ENCODE assay signal across 8 cellular contexts in genomic region chr19:32971012-32971595, GRCh38. TPM values are rescaled to one million over a fixed set of nuclear protein-coding genes. Genes with fewer than 3 reads are reported as not detected.
A peak's percentile ranks its signal among the peaks of the same experiment; 100 is the strongest.
DNase-seq lines count a peak whose midpoint lies in the region; ATAC-seq and TF ChIP-seq lines count a peak whose summit lies in the region.

No MANE protein-coding gene starts in this region.

- peaks cover 0 to 24% (median 10%) of the 10 kb centered on the region in 3 donors for H3K36me3 Mint-ChIP-seq in CD8-positive, alpha-beta memory T cell

- H3K9me3 Mint-ChIP-seq in CD8-positive, alpha-beta memory T cell = no peaks in the 10 kb centered on the region

- no peak for TF ChIP-seq CTCF in NB4 (IDR thresholded peaks at IDR 0.05; ENCODE audit: low read depth, low read length)

- H3K79me1 ChIP-seq in neuronal stem cell (ENCODE audit: low read depth, low read length) = peaks cover 5% of the 10 kb centered on the region

- no peak for TF ChIP-seq POLR2A in NB4 (IDR thresholded peaks at IDR 0.05; ENCODE audit: extremely low read depth, insufficient read length)

- no peak overlapping the region for H2BK5ac ChIP-seq in neuronal stem cell (ENCODE audit: low read length)

- H3K14ac ChIP-seq in neuronal stem cell (ENCODE audit: low read length) = no peak overlapping the region

- H2BK15ac ChIP-seq in neuronal stem cell (ENCODE audit: low read length) = no peak overlapping the region

- peak overlapping the region in 6 of 8 donors; percentile 57 to 99 (median 96) for H3K27ac Mint-ChIP-seq in CD8-positive, alpha-beta memory T cell

- no peaks in the 10 kb centered on the region for H3K27me3 Mint-ChIP-seq in CD8-positive, alpha-beta memory T cell

- no peak overlapping the region for H4K91ac ChIP-seq in neuronal stem cell (ENCODE audit: low read depth, low read length, poor library complexity)

- H2AK5ac ChIP-seq in neuronal stem cell (ENCODE audit: low read depth, low read length) = peak overlapping the region; percentile 83

- no peak overlapping the region for H4K8ac ChIP-seq in neuronal stem cell (ENCODE audit: low read depth, low read length)

- no peak overlapping the region for H3K18ac ChIP-seq in neuronal stem cell (ENCODE audit: low read length)

- H3K27me3 ChIP-seq in CD8-positive, alpha-beta memory T cell (ENCODE audit: insufficient read depth, low read length, poor library complexity, severe bottlenecking) = no peaks in the 10 kb centered on the region
- H3K27me3 ChIP-seq in effector memory CD4-positive, alpha-beta T cell (replicated peaks; ENCODE audit: control insufficient read depth, insufficient read depth, low read length, poor library complexity, severe bottlenecking) = no peaks in the 10 kb centered on the region
- no peaks in the 10 kb centered on the region for H3K27me3 ChIP-seq in neuronal stem cell (ENCODE audit: control insufficient read depth in 3 of 3, insufficient read depth in 3 of 3, low read depth in 1 of 3, low read length in 3 of 3)

- H3K9ac ChIP-seq in neuronal stem cell (ENCODE audit: low read depth, low read length, poor library complexity) = peak overlapping the region; percentile 92

- peaks cover 9% of the 10 kb centered on the region for H3K4me1 ChIP-seq in CD8-positive, alpha-beta memory T cell (ENCODE audit: insufficient read depth, low read length)
- H3K4me1 ChIP-seq in effector memory CD4-positive, alpha-beta T cell (ENCODE audit: control insufficient read depth, insufficient read depth, low read length, poor library complexity, severe bottlenecking) = peaks cover 5% of the 10 kb centered on the region
- peaks cover 0 to 3% of the 10 kb centered on the region in 2 donors for H3K4me1 ChIP-seq in neuronal stem cell (ENCODE audit: control insufficient read depth in 2 of 2, insufficient read depth in 1 of 2, low read depth in 1 of 2, low read length in 2 of 2)

- H3K4me3 Mint-ChIP-seq in CD8-positive, alpha-beta memory T cell = peak overlapping the region; percentile 95 to 100 (median 99)

- H3K4ac ChIP-seq in neuronal stem cell (ENCODE audit: low read length) = no peak overlapping the region

- no peak for ATAC-seq in GM18873 (IDR thresholded peaks at IDR 0.05; ENCODE audit: low FRiP score, unreplicated experiment)

- peak overlapping the region; percentile 16 for H3K27ac ChIP-seq in CD8-positive, alpha-beta memory T cell (ENCODE audit: low read depth, low read length)
- H3K27ac ChIP-seq in effector memory CD4-positive, alpha-beta T cell (ENCODE audit: insufficient read depth, low read length, poor library complexity, severe bottlenecking) = peak overlapping the region; percentile 60
- H3K27ac ChIP-seq in neuronal stem cell (replicated peaks; ENCODE audit: low read length) = no peak overlapping the region

- H3K9me3 ChIP-seq in CD8-positive, alpha-beta memory T cell (ENCODE audit: low read length) = no peaks in the 10 kb centered on the region
- H3K9me3 ChIP-seq in effector memory CD4-positive, alpha-beta T cell (ENCODE audit: control insufficient read depth, low read length) = no peaks in the 10 kb centered on the region
- H3K9me3 ChIP-seq in neuronal stem cell (replicated peaks in 1 of 2; ENCODE audit: control insufficient read depth in 2 of 2, insufficient read depth in 1 of 2, low read depth in 1 of 2, low read length in 2 of 2) = no peaks in the 10 kb centered on the region

- no CpG with 5 or more reads among the region's 21 CpGs for WGBS in neuronal stem cell (ENCODE audit: extremely low coverage in 2 of 2, insufficient read length in 2 of 2, insufficient replicate concordance in 1 of 2), 2 donors

- H2AFZ ChIP-seq in neuronal stem cell (ENCODE audit: low read length) = peak overlapping the region; percentile 72

- H3K36me3 ChIP-seq in CD8-positive, alpha-beta memory T cell (ENCODE audit: insufficient read depth, low read length) = no peaks in the 10 kb centered on the region
- H3K36me3 ChIP-seq in effector memory CD4-positive, alpha-beta T cell (ENCODE audit: control insufficient read depth, insufficient read depth, low read length) = peaks cover 6% of the 10 kb centered on the region
- H3K36me3 ChIP-seq in neuronal stem cell (replicated peaks in 1 of 2; ENCODE audit: control insufficient read depth in 2 of 2, insufficient read depth in 2 of 2, low read length in 2 of 2) = peaks cover 5 to 40% of the 10 kb centered on the region in 2 donors

- no peak overlapping the region for H3K23ac ChIP-seq in neuronal stem cell (ENCODE audit: low read depth, low read length, poor library complexity)

- no peak overlapping the region for H2BK120ac ChIP-seq in neuronal stem cell (ENCODE audit: low read depth, low read length)

- no peak overlapping the region for H2BK12ac ChIP-seq in neuronal stem cell (ENCODE audit: low read length)

- CTCF ChIA-PET in CD8-positive, alpha-beta memory T cell (lab: Charles Lee) = interaction anchor here (0.7 to 1.0 kb wide), 2 partner anchors 295 to 1526 kb away, joined by 3 to 5 read pairs; partner anchors contain the start of genes ANKRD27 and RGS9BP

- DNase-seq in CD8-positive, alpha-beta memory T cell = no peak
- DNase-seq in NB4 (ENCODE audit: low read depth) (no peak), neuronal stem cell (ENCODE audit: low spot score) (no peak), NCI-H187 treated with DMSO at 0.1 percent for 48 hours (lab: John Stamatoyannopoulos, UW) (no peak), NCI-H1694 (lab: John Stamatoyannopoulos, UW) (no peak), GDM1 (lab: John Stamatoyannopoulos, UW) (no peak)
- DNase-seq in effector memory CD4-positive, alpha-beta T cell = no peak

- peaks cover 17 to 24% (median 24%) of the 10 kb centered on the region in 3 donors for H3K4me1 Mint-ChIP-seq in CD8-positive, alpha-beta memory T cell

- peak overlapping the region; percentile 96 for H3K4me3 ChIP-seq in CD8-positive, alpha-beta memory T cell (ENCODE audit: low read length)
- H3K4me3 ChIP-seq in NB4 (ENCODE audit: low read depth, low read length) (peak overlapping the region; percentile 78), neuronal stem cell (ENCODE audit: low read length in 2 of 2) (peak overlapping the region; percentile 67 to 89)
- peak overlapping the region; percentile 75 for H3K4me3 ChIP-seq in effector memory CD4-positive, alpha-beta T cell (ENCODE audit: insufficient read depth, low read depth, low read length, poor library complexity, severe bottlenecking)

- POLR2A ChIA-PET in CD8-positive, alpha-beta memory T cell (lab: Charles Lee) = interaction anchor here (0.6 to 0.7 kb wide), 2 partner anchors 256 to 614 kb away, joined by 3 to 4 read pairs; no protein-coding TSS in a partner anchor

- H3K4me2 ChIP-seq in neuronal stem cell (ENCODE audit: insufficient read depth, low read length, poor library complexity, severe bottlenecking) = peak overlapping the region; percentile 75

RNA-seq across cellular contexts. Expression of gene CEP89, which starts 0.7 kb away (rescaled TPM):
- total RNA-seq in CD8-positive, alpha-beta memory T cell = 10 to 100 TPM; 19.2 to 19.7 TPM
- 13.8 TPM for polyA plus RNA-seq in CD8-positive, alpha-beta memory T cell
- polyA plus RNA-seq in neuronal stem cell (2013, experiment 1 of 2) = 25.8 TPM
- 24.9 TPM for polyA plus RNA-seq in neuronal stem cell (2013, experiment 2 of 2)

RNA-seq across cellular contexts. Expression of gene FAAP24, which starts 0.9 kb away (rescaled TPM):
- total RNA-seq in CD8-positive, alpha-beta memory T cell = 1 to 10 TPM; 9.3 to 9.4 TPM
- polyA plus RNA-seq in CD8-positive, alpha-beta memory T cell = 2.5 TPM
- 3.7 TPM for polyA plus RNA-seq in neuronal stem cell (2013, experiment 1 of 2)
- polyA plus RNA-seq in neuronal stem cell (2013, experiment 2 of 2) = 4.0 TPM
